In the genomic region with DNA sequence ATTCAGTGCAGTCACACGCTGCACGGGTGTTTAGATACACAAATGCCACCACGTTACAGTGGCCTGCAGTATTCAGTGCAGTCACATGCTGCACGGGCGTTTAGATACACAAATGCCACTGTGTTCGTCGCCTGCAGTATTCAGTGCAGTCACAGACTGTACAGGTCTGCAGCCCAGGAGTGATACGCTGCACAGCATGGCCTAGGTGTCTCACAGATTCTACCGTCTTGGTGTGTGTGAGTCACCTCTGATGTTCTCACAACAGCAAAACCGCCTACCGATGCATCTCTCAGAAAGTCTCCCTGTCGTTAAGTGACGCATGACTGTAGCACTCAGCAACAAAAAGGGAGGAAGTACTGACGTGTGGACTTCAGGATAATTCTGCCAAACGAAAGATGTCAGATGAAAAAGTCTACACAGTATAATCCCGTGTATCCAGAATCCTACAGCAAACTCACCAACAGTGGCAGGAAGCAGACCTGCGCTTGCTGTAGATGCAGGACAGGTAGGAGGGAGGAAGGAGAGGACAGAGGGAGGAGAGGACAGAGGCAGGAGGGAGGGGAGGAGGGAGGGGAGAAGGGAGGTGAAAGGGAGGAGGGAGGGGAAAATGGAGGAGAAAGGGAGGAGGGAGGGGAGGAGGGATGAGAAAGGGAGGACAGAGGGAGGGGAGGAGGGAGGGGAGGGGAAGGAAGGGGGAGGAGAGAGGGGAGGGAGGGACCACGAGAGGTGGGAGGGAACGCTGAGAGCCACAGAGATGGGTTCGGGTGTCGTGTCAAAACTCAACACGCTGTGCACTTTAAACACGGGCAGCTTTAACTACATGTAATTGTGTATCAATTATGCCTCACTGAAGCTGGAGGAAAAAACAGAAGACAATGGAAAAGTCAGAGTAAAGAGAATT, we compare ENCODE assay signal across 9 cellular contexts. TPM values are rescaled to one million over a fixed set of nuclear protein-coding genes. Genes with fewer than 3 reads are reported as not detected.
A peak's percentile ranks its signal among the peaks of the same experiment; 100 is the strongest.
DNase-seq lines count a peak whose midpoint lies in the region; ATAC-seq and TF ChIP-seq lines count a peak whose summit lies in the region.
"Had no signal": no experiment of that assay in that cellular context is flagged by ENCODE, and none has a peak within 500 bp of the region (broad histone marks: within the 10 kb centered on the region; RNA-seq: fewer than 3 reads in every experiment).

No MANE protein-coding gene starts in this region.

- H3K4me1 ChIP-seq in Peyer's patch, result no peaks in the 10 kb centered on the region
- H3K4me1 ChIP-seq in effector memory CD4-positive, alpha-beta T cell (ENCODE audit: control insufficient read depth, insufficient read depth, low read length, poor library complexity, severe bottlenecking), result no peaks in the 10 kb centered on the region

- peak; percentile 15 to 57 (median 15) for DNase-seq in Peyer's patch
- peak; percentile 39 to 55 for DNase-seq in activated CD4-positive, alpha-beta T cell treated with anti-CD3 and anti-CD28 coated beads, Interleukin-2, amount 50 U/mL, for 48 hours
- DNase-seq in effector memory CD4-positive, alpha-beta T cell, result peak; percentile 11 to 49 (median 27)
- no peak for DNase-seq in stimulated activated effector memory CD8-positive, alpha-beta T cell treated with anti-CD3 and anti-CD28 coated beads, Interleukin-12 subunit alpha, Interleukin-12 subunit beta, amount 100 ng/mL, for 72 hours (ENCODE audit: low spot score in 2 of 2)
- DNase-seq in NCI-H1105 treated with DMSO at 0.1 percent for 48 hours (lab: John Stamatoyannopoulos, UW), result no peak
- DNase-seq in SIG-M5 (lab: John Stamatoyannopoulos, UW), result no peak
- DNase-seq in DMS153 (lab: John Stamatoyannopoulos, UW), result no peak
- DNase-seq in OCI-M1 (lab: John Stamatoyannopoulos, UW), result no peak
- DNase-seq: foreskin fibroblast had no signal

- peak; percentile 97 for ATAC-seq in stimulated activated effector memory CD8-positive, alpha-beta T cell treated with anti-CD3 and anti-CD28 coated beads, Interleukin-12 subunit alpha, Interleukin-12 subunit beta, amount 100 ng/mL, for 72 hours

- H3K27me3 ChIP-seq in Peyer's patch, result no peaks in the 10 kb centered on the region
- no peaks in the 10 kb centered on the region for H3K27me3 ChIP-seq in effector memory CD4-positive, alpha-beta T cell (replicated peaks; ENCODE audit: control insufficient read depth, insufficient read depth, low read length, poor library complexity, severe bottlenecking)

- peaks cover 12% of the 10 kb centered on the region for H3K4me1 Mint-ChIP-seq in stimulated activated effector memory CD8-positive, alpha-beta T cell treated with anti-CD3 and anti-CD28 coated beads, Interleukin-12 subunit alpha, Interleukin-12 subunit beta, amount 100 ng/mL, for 72 hours

- H3K27ac ChIP-seq in Peyer's patch, result peak overlapping the region in 1 of 4 donors; percentile 35
- H3K27ac ChIP-seq in effector memory CD4-positive, alpha-beta T cell (ENCODE audit: insufficient read depth, low read length, poor library complexity, severe bottlenecking), result peak overlapping the region; percentile 52

- no peak overlapping the region for H3K4me3 ChIP-seq in Peyer's patch
- no peak overlapping the region for H3K4me3 ChIP-seq in effector memory CD4-positive, alpha-beta T cell (ENCODE audit: insufficient read depth, low read depth, low read length, poor library complexity, severe bottlenecking)

- no peak for TF ChIP-seq CTCF in Peyer's patch (IDR thresholded peaks at IDR 0.05)

- H3K36me3 ChIP-seq in Peyer's patch, result no peaks in the 10 kb centered on the region
- H3K36me3 ChIP-seq in effector memory CD4-positive, alpha-beta T cell (ENCODE audit: control insufficient read depth, insufficient read depth, low read length), result no peaks in the 10 kb centered on the region

- H3K27ac Mint-ChIP-seq in stimulated activated effector memory CD8-positive, alpha-beta T cell treated with anti-CD3 and anti-CD28 coated beads, Interleukin-12 subunit alpha, Interleukin-12 subunit beta, amount 100 ng/mL, for 72 hours, result peak overlapping the region; percentile 91

- peaks cover 16% of the 10 kb centered on the region for H3K9me3 Mint-ChIP-seq in stimulated activated effector memory CD8-positive, alpha-beta T cell treated with anti-CD3 and anti-CD28 coated beads, Interleukin-12 subunit alpha, Interleukin-12 subunit beta, amount 100 ng/mL, for 72 hours

- H3K36me3 Mint-ChIP-seq in stimulated activated effector memory CD8-positive, alpha-beta T cell treated with anti-CD3 and anti-CD28 coated beads, Interleukin-12 subunit alpha, Interleukin-12 subunit beta, amount 100 ng/mL, for 72 hours, result no peaks in the 10 kb centered on the region

- no peak for TF ChIP-seq POLR2A in Peyer's patch (IDR thresholded peaks at IDR 0.05)

- H3K4me3 Mint-ChIP-seq in stimulated activated effector memory CD8-positive, alpha-beta T cell treated with anti-CD3 and anti-CD28 coated beads, Interleukin-12 subunit alpha, Interleukin-12 subunit beta, amount 100 ng/mL, for 72 hours, result peak overlapping the region; percentile 63

- H3K9me3 ChIP-seq in Peyer's patch, result no peaks in the 10 kb centered on the region
- H3K9me3 ChIP-seq in effector memory CD4-positive, alpha-beta T cell (ENCODE audit: control insufficient read depth, low read length), result no peaks in the 10 kb centered on the region

RNA-seq across cellular contexts. Expression of gene PCBP3, which starts 36.3 kb away (rescaled TPM):
- 1 to 10 TPM in 3 of 4 donors, not detected in 1; 1.1 to 6.0 (median 4.4) TPM for total RNA-seq in Peyer's patch

Comparison
In these comparisons a context has a peak if more than half of its experiments do, and no peak if none do; other contexts are left out.
1. DNase-seq: peak in Peyer's patch (3 of 3), activated CD4-positive, alpha-beta T cell treated with anti-CD3 and anti-CD28 coated beads, Interleukin-2, amount 50 U/mL, for 48 hours (2 of 2) and effector memory CD4-positive, alpha-beta T cell (3 of 3); none in stimulated activated effector memory CD8-positive, alpha-beta T cell treated with anti-CD3 and anti-CD28 coated beads, Interleukin-12 subunit alpha, Interleukin-12 subunit beta, amount 100 ng/mL, for 72 hours (0 of 2), NCI-H1105 treated with DMSO at 0.1 percent for 48 hours (single experiment), SIG-M5 (single experiment), DMS153 (single experiment) and OCI-M1 (single experiment).